3 cellular contexts compared by ENCODE assay signal in genomic region chr14:72822946-72823611, GRCh38.
A peak's percentile ranks its signal among the peaks of the same experiment; 100 is the strongest.
TF ChIP-seq lines count a peak whose summit lies in the region.

No MANE protein-coding gene starts in this region.

TF ChIP-seq in SK-N-SH, 30 proteins besides CTCF, POLR2A, EP300 and RAD21 (continued from another document):
- TF ChIP-seq REST (IDR thresholded peaks at IDR 0.05; ENCODE audit: low read depth, low read length): no peak

TF ChIP-seq in SK-N-SH treated with all-trans-retinoic acid at 6 μM for 48 hours, 23 proteins besides CTCF, POLR2A, EP300 and RAD21 (continued from another document):
- TF ChIP-seq ZNF8 (CRISPR knock-in tag; IDR thresholded peaks at IDR 0.05): no peak
- no peak for TF ChIP-seq RARB (CRISPR knock-in tag; IDR thresholded peaks at IDR 0.05)
- no peak for TF ChIP-seq ZNF565 (CRISPR knock-in tag; conservative IDR thresholded peaks at IDR 0.05; ENCODE audit: low read depth)
- TF ChIP-seq PPARA (CRISPR knock-in tag; IDR thresholded peaks at IDR 0.05; ENCODE audit: borderline replicate concordance): no peak
- TF ChIP-seq OSR1 (CRISPR knock-in tag; IDR thresholded peaks at IDR 0.05): no peak

TF ChIP-seq in K562, 482 proteins besides CTCF, POLR2A, EP300 and RAD21 (continued from another document and continues in another):
- TF ChIP-seq ID3 (CRISPR knock-in tag; IDR thresholded peaks at IDR 0.05): no peak
- TF ChIP-seq ID3 (tag; IDR thresholded peaks at IDR 0.05): peak; percentile 72; the same call in 1 of the 2 replicates
- 0 out of 2 replicates have a peak, but pooled peaks have one; percentile 42 for TF ChIP-seq HES1 (IDR thresholded peaks at IDR 0.05; ENCODE audit: low read depth)
- TF ChIP-seq FOXM1 (IDR thresholded peaks at IDR 0.05; ENCODE audit: low read depth): peak; percentile 54; the same call in 1 of the 2 replicates
- no peak for TF ChIP-seq FOXM1 (CRISPR knock-in tag; IDR thresholded peaks at IDR 0.05; ENCODE audit: low read depth)
- TF ChIP-seq ATF2 (CRISPR knock-in tag; IDR thresholded peaks at IDR 0.05): no peak
- TF ChIP-seq CREB3 (tag; conservative IDR thresholded peaks at IDR 0.05; ENCODE audit: low read depth): 0 out of 2 replicates have a peak, but pooled peaks have one; percentile 67
- peak; percentile 58; the same call in 1 of the 2 replicates for TF ChIP-seq SMARCE1 (IDR thresholded peaks at IDR 0.05)
- TF ChIP-seq TCF3 (CRISPR knock-in tag; IDR thresholded peaks at IDR 0.05): peak; percentile 93
- TF ChIP-seq NFIC (IDR thresholded peaks at IDR 0.05): peak; percentile 96
- peak; percentile 84 for TF ChIP-seq NFRKB (IDR thresholded peaks at IDR 0.05; ENCODE audit: low read depth)
- TF ChIP-seq ZNF764 (CRISPR knock-in tag; IDR thresholded peaks at IDR 0.05; ENCODE audit: low read depth): no peak
- no peak for TF ChIP-seq ZFP91 (CRISPR knock-in tag; IDR thresholded peaks at IDR 0.05)
- TF ChIP-seq MGA (IDR thresholded peaks at IDR 0.05): no peak
- peak; percentile 76; the same call in 1 of the 2 replicates for TF ChIP-seq KAT8 (IDR thresholded peaks at IDR 0.05; ENCODE audit: low read depth)
- TF ChIP-seq NFYB (IDR thresholded peaks at IDR 0.05; ENCODE audit: extremely low read depth, insufficient read length): no peak
- TF ChIP-seq CC2D1A (IDR thresholded peaks at IDR 0.05): peak; percentile 46; the same call in 1 of the 2 replicates
- TF ChIP-seq NR1H2 (CRISPR knock-in tag; IDR thresholded peaks at IDR 0.05): no peak
- no peak for TF ChIP-seq ZNF740 (CRISPR knock-in tag; IDR thresholded peaks at IDR 0.05)
- peak in 1 of 2 experiments; percentile 71; a peak in 1 of 4 replicates for TF ChIP-seq ZNF740 (tag; IDR thresholded peaks at IDR 0.05)
- peak; percentile 77 for TF ChIP-seq POLR2AphosphoS5 (IDR thresholded peaks at IDR 0.05; ENCODE audit: control insufficient read depth, insufficient read depth, low read depth, low read length)
- peak; percentile 93 for TF ChIP-seq CBFA2T3 (IDR thresholded peaks at IDR 0.05)
- TF ChIP-seq PML (IDR thresholded peaks at IDR 0.05; ENCODE audit: low read length): peak; percentile 72
- no peak for TF ChIP-seq SP2 (IDR thresholded peaks at IDR 0.05; ENCODE audit: extremely low read depth, low read depth, low read length, poor library complexity, severe bottlenecking)
- TF ChIP-seq PRPF4 (IDR thresholded peaks at IDR 0.05; ENCODE audit: insufficient read depth, low read depth, low read length, poor library complexity, severe bottlenecking): no peak
- TF ChIP-seq ZNF766 (CRISPR knock-in tag; conservative IDR thresholded peaks at IDR 0.05): no peak
- no peak for TF ChIP-seq BCL6 (CRISPR knock-in tag; IDR thresholded peaks at IDR 0.05)
- TF ChIP-seq STAG1 (CRISPR knock-in tag; IDR thresholded peaks at IDR 0.05; ENCODE audit: borderline replicate concordance): no peak
- peak; percentile 85; the same call in 1 of the 2 replicates for TF ChIP-seq SMAD4 (CRISPR knock-in tag; conservative IDR thresholded peaks at IDR 0.05)
- no peak for TF ChIP-seq E2F6 (IDR thresholded peaks at IDR 0.05; ENCODE audit: borderline replicate concordance in 1 of 2, extremely low read depth in 1 of 2, insufficient read depth in 1 of 2, insufficient read length in 1 of 2, low read depth in 1 of 2, low read length in 1 of 2, poor library complexity in 1 of 2, severe bottlenecking in 1 of 2)
- no peak for TF ChIP-seq RNF2 (IDR thresholded peaks at IDR 0.05)
- TF ChIP-seq ZNF175 (CRISPR knock-in tag; IDR thresholded peaks at IDR 0.05; ENCODE audit: low read depth): peak; percentile 56; the same call in 1 of the 2 replicates
- no peak for TF ChIP-seq ZFP36 (IDR thresholded peaks at IDR 0.05; ENCODE audit: low read depth, low read length, partially characterized antibody)
- peak; percentile 65 for TF ChIP-seq HDAC3 (IDR thresholded peaks at IDR 0.05; ENCODE audit: borderline replicate concordance, partially characterized antibody)
- peak; percentile 42; the same call in 1 of the 2 replicates for TF ChIP-seq ZNF143 (CRISPR knock-in tag; IDR thresholded peaks at IDR 0.05)
- TF ChIP-seq LEF1 (IDR thresholded peaks at IDR 0.05): peak; percentile 61; the same call in 1 of the 2 replicates
- TF ChIP-seq PCBP2 (IDR thresholded peaks at IDR 0.05; ENCODE audit: low read depth, low read length, poor library complexity, severe bottlenecking): no peak
- TF ChIP-seq DACH1 (IDR thresholded peaks at IDR 0.05; ENCODE audit: partially characterized antibody): peak; percentile 9
- TF ChIP-seq TCFL5 (CRISPR knock-in tag; conservative IDR thresholded peaks at IDR 0.05): no peak
- TF ChIP-seq XRCC3 (IDR thresholded peaks at IDR 0.05): no peak
